Comparison of ENCODE assay signal across 8 cellular contexts in the genomic region with DNA sequence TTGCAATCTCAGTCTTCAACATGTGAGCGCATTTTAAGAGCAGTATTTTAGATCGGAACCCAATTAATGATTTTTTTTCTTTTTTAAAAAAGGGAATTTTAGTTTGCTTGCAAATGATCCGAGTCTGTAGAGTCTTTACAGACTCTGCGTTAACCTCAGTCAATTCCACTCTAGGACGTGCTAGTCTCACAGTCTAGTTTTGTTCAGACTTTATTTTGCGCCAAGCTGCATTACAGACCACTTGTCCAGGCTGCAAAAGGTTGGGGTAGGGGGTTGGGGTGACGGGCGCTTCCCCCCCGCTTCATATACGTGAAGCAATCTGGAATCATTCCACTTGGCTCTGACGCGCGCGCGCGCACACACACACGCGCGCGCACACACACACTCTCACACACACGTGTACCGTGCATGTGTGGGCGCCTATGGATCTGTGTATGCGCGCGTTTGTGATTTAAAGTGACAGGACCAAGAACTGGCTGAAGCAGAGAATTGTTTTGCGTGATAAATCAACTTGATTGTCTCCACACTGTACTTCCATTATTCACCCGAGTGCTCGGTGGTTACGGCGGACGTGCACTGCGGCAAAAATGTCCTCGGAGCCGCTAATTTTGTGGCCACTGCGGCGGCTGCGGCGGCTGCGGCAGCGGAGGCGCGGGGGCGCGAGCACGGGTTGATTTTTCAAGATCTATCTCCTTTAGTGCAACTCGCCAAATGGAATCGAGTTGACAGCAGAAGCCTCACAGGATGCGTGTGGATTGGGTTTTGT. TPM values are rescaled to one million over a fixed set of nuclear protein-coding genes. Genes with fewer than 3 reads are reported as not detected.
DNase-seq lines count a peak whose midpoint lies in the region; ATAC-seq, FAIRE-seq and TF ChIP-seq lines count a peak whose summit lies in the region.

No MANE protein-coding gene starts in this region.

- peak overlapping the region; percentile 29; the same call in 1 of the 2 replicates for H4K8ac ChIP-seq in H1 (ENCODE audit: extremely low read depth, insufficient read depth, low read length)

- CTCF ChIA-PET in activated B cell treated with CpG ODN at 0.5 μM for 24 hours (lab: Charles Lee), result no interaction called here
- CTCF ChIA-PET in H1 (lab: Charles Lee; ENCODE audit: partially characterized antibody), result interaction anchor here (0.6 to 2.4 kb wide), 4 partner anchors 9 to 668 kb away, joined by 3 to 7 read pairs (median 4); no protein-coding TSS in a partner anchor

- H3K9me2 ChIP-seq in DOHH2 (replicated peaks; ENCODE audit: control insufficient read depth, low read length), result no peaks in the 10 kb centered on the region

- DNase-seq in NCI-H1694 (lab: John Stamatoyannopoulos, UW) (peak; percentile 47), activated B cell treated with CpG ODN at 0.5 μM for 24 hours (no peak), H1 (ENCODE audit: low read depth in 1 of 2, low spot score in 2 of 2) (no peak), medulla oblongata (ENCODE audit: extremely low spot score) (peak; percentile 77), substantia nigra (lab: John Stamatoyannopoulos, UW) (peak in 37 of 49 donors; percentile 12 to 81 (median 51)), HuH-7.5 (ENCODE audit: low spot score) (no peak)

- H2AFZ ChIP-seq in H1 (ENCODE audit: low read length), result no peak overlapping the region

- H3K9me3 ChIP-seq in DOHH2 (ENCODE audit: control insufficient read depth, insufficient read depth, low read length) (no peaks in the 10 kb centered on the region), H1 (ENCODE audit: insufficient read depth in 2 of 2, low read depth in 1 of 2, low read length in 1 of 2) (no peaks in the 10 kb centered on the region)

- no peak for TF ChIP-seq EP300 in H1 (IDR thresholded peaks at IDR 0.05; ENCODE audit: borderline replicate concordance in 1 of 2, low read depth in 2 of 2, low read length in 2 of 2)

- no peak overlapping the region for H3K9ac ChIP-seq in H1 (replicated peaks in 1 of 4; ENCODE audit: extremely low read depth in 1 of 4, low read depth in 3 of 4, low read length in 3 of 4)

- TF ChIP-seq RAD21 in H1 (IDR thresholded peaks at IDR 0.05 in 1 of 2, conservative IDR thresholded peaks at IDR 0.05 in 1 of 2; ENCODE audit: low read depth in 2 of 2, low read length in 2 of 2), result no peak

- peaks cover 64% of the 10 kb centered on the region for H3K27me3 Mint-ChIP-seq in activated B cell treated with CpG ODN at 0.5 μM for 24 hours

- H3F3A ChIP-seq in DOHH2 (ENCODE audit: control insufficient read depth, insufficient read depth), result peaks cover 7% of the 10 kb centered on the region; the same call in 1 of the 2 replicates

- no peak overlapping the region for H2AK5ac ChIP-seq in H1 (ENCODE audit: low read depth, low read length)

- H3K18ac ChIP-seq in H1 (ENCODE audit: extremely low read depth, low read length), result peak overlapping the region; percentile 48; the same call in 1 of the 2 replicates

- H3K4me3 ChIP-seq in DOHH2 (ENCODE audit: low read length) (peak overlapping the region; percentile 87), H1 (ENCODE audit: extremely low read depth in 1 of 4, insufficient read depth in 2 of 4, low read depth in 3 of 4, low read length in 4 of 4) (peak overlapping the region; percentile 38 to 65 (median 41); a peak in 7 of 8 replicates)

- no peaks in the 10 kb centered on the region for H3K79me1 ChIP-seq in H1 (ENCODE audit: low read depth, low read length)

- H3K27ac Mint-ChIP-seq in activated B cell treated with CpG ODN at 0.5 μM for 24 hours, result no peak overlapping the region

- H3K27me3 ChIP-seq in DOHH2 (ENCODE audit: control insufficient read depth, low read length), result peaks cover 50% of the 10 kb centered on the region
- peaks cover 47 to 61% (median 57%) of the 10 kb centered on the region in 4 experiments for H3K27me3 ChIP-seq in H1 (replicated peaks in 1 of 4; ENCODE audit: control insufficient read depth in 3 of 4, extremely low read depth in 1 of 4, insufficient read depth in 3 of 4, low read length in 3 of 4)

- H3K36me3 ChIP-seq in DOHH2 (ENCODE audit: control insufficient read depth, low read length) (no peaks in the 10 kb centered on the region), H1 (ENCODE audit: control insufficient read depth in 2 of 4, insufficient read depth in 4 of 4, low read length in 3 of 4) (peaks cover 0 to 2% (median 0%) of the 10 kb centered on the region in 4 experiments; a peak in 1 of 8 replicates)

- peak overlapping the region; percentile 61; the same call in 1 of the 2 replicates for H2BK15ac ChIP-seq in H1 (ENCODE audit: low read length)

- no peak for TF ChIP-seq POLR2A in H1 (IDR thresholded peaks at IDR 0.05; ENCODE audit: control extremely low read depth in 1 of 2, low read depth in 2 of 2, low read length in 2 of 2)

- H3K4me1 ChIP-seq in DOHH2 (ENCODE audit: control insufficient read depth, low read length) (peaks cover 27% of the 10 kb centered on the region), H1 (replicated peaks in 1 of 4; ENCODE audit: control insufficient read depth in 3 of 4, insufficient read depth in 4 of 4, low read length in 3 of 4) (peaks cover 0 to 30% (median 14%) of the 10 kb centered on the region in 4 experiments; a peak in 6 of 7 replicates)

- intact Hi-C loops in activated B cell treated with CpG ODN at 0.5 μM for 24 hours (cut with micrococcal nuclease), result no loop called here

- H3K14ac ChIP-seq in H1 (ENCODE audit: insufficient read length), result no peak overlapping the region

- H2BK120ac ChIP-seq in H1 (replicated peaks; ENCODE audit: low read depth, low read length), result no peak overlapping the region

- peaks cover 33% of the 10 kb centered on the region for H3K4me1 Mint-ChIP-seq in activated B cell treated with CpG ODN at 0.5 μM for 24 hours

- H3K23me2 ChIP-seq in H1 (ENCODE audit: low read depth, low read length), result peaks cover 16% of the 10 kb centered on the region; the same call in 1 of the 2 replicates

- POLR2A ChIA-PET in activated B cell treated with CpG ODN at 0.5 μM for 24 hours (lab: Charles Lee), result no interaction called here
- POLR2A ChIA-PET in H1 (lab: Charles Lee; ENCODE audit: partially characterized antibody), result interaction anchor here (1.7 kb wide), 1 partner anchor 21 kb away, joined by 7 read pairs; no protein-coding TSS in a partner anchor

- no peaks in the 10 kb centered on the region for H3K79me2 ChIP-seq in DOHH2 (ENCODE audit: control insufficient read depth, low read length)
- H3K79me2 ChIP-seq in H1 (ENCODE audit: control insufficient read depth in 1 of 2, insufficient read depth in 2 of 2, low read length in 2 of 2), result no peaks in the 10 kb centered on the region

- H3K4ac ChIP-seq in H1 (replicated peaks; ENCODE audit: insufficient read length, low read depth, low read length), result no peak overlapping the region

- no peaks in the 10 kb centered on the region for H3K9me3 Mint-ChIP-seq in activated B cell treated with CpG ODN at 0.5 μM for 24 hours

- 4% methylated on average over 49 of the region's 49 CpGs; no CpG with 5 or more reads in 1 of the 2 experiments for WGBS in H1 (ENCODE audit: extremely low coverage in 1 of 2, insufficient coverage in 1 of 2, insufficient read length in 1 of 2, insufficient replicate concordance in 2 of 2, low coverage in 1 of 2, low lambda C conversion rate in 2 of 2, missing lambda C conversion rate in 1 of 2), 2 experiments

- H3K23ac ChIP-seq in H1 (ENCODE audit: insufficient read length), result no peak overlapping the region

- TF ChIP-seq CTCF in DOHH2 (IDR thresholded peaks at IDR 0.05; ENCODE audit: low read depth, low read length, poor library complexity, severe bottlenecking) (no peak), activated B cell treated with CpG ODN at 0.5 μM for 24 hours (IDR thresholded peaks at IDR 0.05) (no peak), H1 (IDR thresholded peaks at IDR 0.05; ENCODE audit: control extremely low read depth in 1 of 3, insufficient read depth in 1 of 3, low read depth in 1 of 3, low read length in 3 of 3) (no peak)

- no peak overlapping the region for H3K56ac ChIP-seq in H1 (replicated peaks; ENCODE audit: insufficient read length, low read depth, low read length)

- ATAC-seq in activated B cell treated with CpG ODN at 0.5 μM for 24 hours (ENCODE audit: low read depth), result peak; percentile 47
- no peak for ATAC-seq in HG03565 (IDR thresholded peaks at IDR 0.05; ENCODE audit: unreplicated experiment)

- H4K5ac ChIP-seq in H1 (ENCODE audit: insufficient read length, low read depth, low read length), result no peak overlapping the region

- FAIRE-seq in H1 (lab: Jason Lieb, UNC), result no peak

- H3K4me2 ChIP-seq in DOHH2 (ENCODE audit: low read length) (peak overlapping the region; percentile 92), H1 (ENCODE audit: insufficient read depth in 1 of 2, low read depth in 2 of 2, low read length in 2 of 2) (peak overlapping the region; percentile 91 to 97)

- H3K4me3 Mint-ChIP-seq in activated B cell treated with CpG ODN at 0.5 μM for 24 hours, result peak overlapping the region; percentile 79

- H4K20me1 ChIP-seq in DOHH2 (ENCODE audit: control insufficient read depth, insufficient read depth, low read depth, low read length), result no peaks in the 10 kb centered on the region
- peaks cover 4 to 9% of the 10 kb centered on the region in 2 experiments for H4K20me1 ChIP-seq in H1 (replicated peaks in 1 of 2; ENCODE audit: control insufficient read depth in 1 of 2, insufficient read depth in 2 of 2, low read length in 2 of 2)

- H2BK5ac ChIP-seq in H1 (ENCODE audit: low read depth, low read length), result no peak overlapping the region

- no peak overlapping the region for H4K91ac ChIP-seq in H1 (replicated peaks; ENCODE audit: insufficient read length, low read length)

- no peak overlapping the region for H2BK20ac ChIP-seq in H1 (ENCODE audit: low read length)

- H3K27ac ChIP-seq in DOHH2 (ENCODE audit: low read depth, low read length) (no peak overlapping the region), H1 (ENCODE audit: low read depth, low read length) (no peak overlapping the region), substantia nigra (ENCODE audit: low read depth, low read length, poor library complexity, severe bottlenecking) (peak overlapping the region; percentile 80)

- H3K36me3 Mint-ChIP-seq in activated B cell treated with CpG ODN at 0.5 μM for 24 hours (ENCODE audit: low read depth), result no peaks in the 10 kb centered on the region

- no peak overlapping the region for H2BK12ac ChIP-seq in H1 (ENCODE audit: low read depth, low read length)

TF ChIP-seq in H1, 55 proteins besides CTCF, POLR2A, EP300 and RAD21 (continues in another document):
- peak; percentile 64 for TF ChIP-seq KDM4A (IDR thresholded peaks at IDR 0.05; ENCODE audit: low read depth, low read length, severe bottlenecking)

RNA-seq across cellular contexts. Expression of gene NFIA, which starts 25.5 kb away (rescaled TPM):
- total RNA-seq in activated B cell treated with CpG ODN at 0.5 μM for 24 hours, result 0.13 and 0.44 TPM in 2 replicates
- total RNA-seq in H1 (2021; fragmentation: NEBNext Ultra II Directional; extraction: Animal tissue kit (Norgen Biotek cat#: 25700)), result 1.8 and 2.3 TPM in 2 replicates
- polyA plus RNA-seq in H1 (2011; rRNA removed), result 1.4 and 2.3 TPM in 2 replicates
- polyA plus RNA-seq in H1 (2011; cell fraction: cytosol; rRNA removed), result 1.0 TPM
- polyA plus RNA-seq in H1 (2011; cell fraction: nucleus; rRNA removed), result 2.8 TPM
- 1.1 to 1.5 TPM (median 1.3 TPM) in 4 replicates for polyA plus RNA-seq in H1 (2012, experiment 1 of 2)
- polyA plus RNA-seq in H1 (2012, experiment 2 of 2), result 0.25 TPM
- polyA plus RNA-seq in H1 (2013, experiment 1 of 2), result 1.4 TPM
- 1.3 TPM for polyA plus RNA-seq in H1 (2013, experiment 2 of 2)
- 7.0 and 13.4 TPM in 2 replicates for polyA minus RNA-seq in H1 (2011; rRNA and poly(A)+ RNA removed)
- polyA minus RNA-seq in H1 (2011; cell fraction: cytosol; rRNA and poly(A)+ RNA removed), result 4.1 TPM
- 12.6 TPM for polyA minus RNA-seq in H1 (2011; cell fraction: nucleus; rRNA and poly(A)+ RNA removed)

Comparison
In these comparisons a context has a peak if more than half of its experiments do, and no peak if none do; other contexts are left out.
1. DNase-seq: peak in NCI-H1694 (single experiment), medulla oblongata (single experiment) and substantia nigra (37 of 49); none in activated B cell treated with CpG ODN at 0.5 μM for 24 hours (single experiment), H1 (0 of 2) and HuH-7.5 (single experiment).